Comparison of ENCODE assay signal across 1 cellular context in the genomic region with DNA sequence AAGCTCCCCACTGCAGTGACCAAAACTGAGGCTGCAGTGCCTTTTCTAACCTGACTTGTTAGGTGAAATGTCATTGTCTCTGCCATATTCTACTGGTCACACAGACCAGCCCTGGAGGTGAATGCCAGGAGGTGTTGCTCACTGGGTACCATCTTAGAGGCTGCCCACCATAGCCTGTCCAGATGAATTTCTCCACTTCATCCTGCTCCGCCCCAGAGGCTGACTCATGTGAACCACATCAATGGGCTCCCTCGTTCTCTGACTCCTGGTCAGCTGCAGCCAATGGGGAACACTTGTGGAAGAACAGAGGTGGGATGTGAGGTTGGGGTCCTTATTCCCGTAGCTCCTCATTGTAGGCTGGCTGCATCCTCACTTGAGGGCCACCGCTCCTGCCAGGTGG.
TF ChIP-seq lines count a peak whose summit lies in the region.

No MANE protein-coding gene starts in this region.

TF ChIP-seq in IMR-90, 13 proteins besides CTCF, POLR2A, EP300 and RAD21:
- TF ChIP-seq RFX5 (IDR thresholded peaks at IDR 0.05; ENCODE audit: low read depth, low read length) = no peak
- no peak for TF ChIP-seq CEBPB (IDR thresholded peaks at IDR 0.05; ENCODE audit: low read depth, low read length)
- TF ChIP-seq, protein P1, sequence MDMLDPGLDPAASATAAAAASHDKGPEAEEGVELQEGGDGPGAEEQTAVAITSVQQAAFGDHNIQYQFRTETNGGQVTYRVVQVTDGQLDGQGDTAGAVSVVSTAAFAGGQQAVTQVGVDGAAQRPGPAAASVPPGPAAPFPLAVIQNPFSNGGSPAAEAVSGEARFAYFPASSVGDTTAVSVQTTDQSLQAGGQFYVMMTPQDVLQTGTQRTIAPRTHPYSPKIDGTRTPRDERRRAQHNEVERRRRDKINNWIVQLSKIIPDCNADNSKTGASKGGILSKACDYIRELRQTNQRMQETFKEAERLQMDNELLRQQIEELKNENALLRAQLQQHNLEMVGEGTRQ (IDR thresholded peaks at IDR 0.05; ENCODE audit: low read depth, low read length) = no peak
- TF ChIP-seq NFE2L2 (IDR thresholded peaks at IDR 0.05; ENCODE audit: low read depth, low read length) = no peak
- no peak for TF ChIP-seq MAFK (IDR thresholded peaks at IDR 0.05; ENCODE audit: low read depth, low read length)
